ENCODE assay signal across 10 cellular contexts in genomic region chr11:130212431-130212961, GRCh38. TPM values are rescaled to one million over a fixed set of nuclear protein-coding genes. Genes with fewer than 3 reads are reported as not detected.
A peak's percentile ranks its signal among the peaks of the same experiment; 100 is the strongest.
DNase-seq lines count a peak whose midpoint lies in the region; ATAC-seq and TF ChIP-seq lines count a peak whose summit lies in the region.
"Had no signal": no experiment of that assay in that cellular context is flagged by ENCODE, and none has a peak within 500 bp of the region (broad histone marks: within the 10 kb centered on the region; RNA-seq: fewer than 3 reads in every experiment).

No MANE protein-coding gene starts in this region.

- H3K27ac ChIP-seq in Panc1 (ENCODE audit: low read length) (no peak overlapping the region), testis (no peak overlapping the region)
- H3K27ac ChIP-seq: RWPE1, uterus had no signal

- CTCF ChIA-PET in Panc1 (lab: Charles Lee), result interaction anchor here (0.7 to 1.3 kb wide), 12 partner anchors 9 to 280 kb away, joined by 3 to 16 read pairs (median 4); no protein-coding TSS in a partner anchor

- no peaks in the 10 kb centered on the region for H3K36me3 ChIP-seq in Panc1 (ENCODE audit: control insufficient read depth, insufficient read depth, low read length)
- H3K36me3 ChIP-seq in testis (ENCODE audit: low read depth, missing control alignments), result no peaks in the 10 kb centered on the region
- H3K36me3 ChIP-seq: uterus had no signal

- no peak for TF ChIP-seq POLR2A in testis (IDR thresholded peaks at IDR 0.05)

- no peaks in the 10 kb centered on the region for H3K9me3 ChIP-seq in Panc1 (ENCODE audit: control insufficient read depth, insufficient read depth, low read depth, low read length)
- H3K9me3 ChIP-seq in testis, result no peaks in the 10 kb centered on the region
- H3K9me3 ChIP-seq: uterus had no signal

- POLR2A ChIA-PET in Panc1 (lab: Charles Lee), result no interaction called here

- DNase-seq in activated effector memory CD4-positive, alpha-beta T cell treated with anti-CD3 and anti-CD28 coated beads, Interleukin-2, amount 50 U/mL, for 16 hours, result peak; percentile 56
- no peak for DNase-seq in activated effector memory CD4-positive, alpha-beta T cell treated with Interleukin-2 at 50 U/mL for 16 hours
- DNase-seq in Panc1 (ENCODE audit: low read depth, low spot score) (no peak), islet precursor cell (peak; percentile 48), testis (peak; percentile 9), NCI-H146 (lab: John Stamatoyannopoulos, UW) (no peak), RPMI8226 (no peak)

- no TSS peak for BruUV-seq in Panc1 (replicated peaks; lab: Mats Ljungman, UMichigan)

- H3K4me1 ChIP-seq in Panc1 (ENCODE audit: control insufficient read depth, insufficient read depth, low read length) (0 out of 2 replicates have a peak, but pooled peaks cover 2% of the 10 kb centered on the region), testis (peaks cover 18% of the 10 kb centered on the region)
- H3K4me1 ChIP-seq: uterus had no signal

- intact Hi-C loops in Panc1 (cut with micrococcal nuclease; ENCODE audit: unreplicated experiment) (loop anchor here (2.0 to 10.0 kb wide), 2 partner anchors 172 to 214 kb away; no protein-coding TSS in a partner anchor), testis (cut with DNase I; ENCODE audit: low total_unique reads) (loop anchor here (10.0 kb wide), 1 partner anchor 212 kb away; the partner anchor contains the start of gene ADAMTS8)

- WGBS in testis, 2 donors, result 38 to 67% methylated on average over 5 to 11 of the region's 11 CpGs

- no peaks in the 10 kb centered on the region for H3K27me3 ChIP-seq in Panc1 (ENCODE audit: control insufficient read depth, insufficient read depth, low read length)
- H3K27me3 ChIP-seq in testis, result no peaks in the 10 kb centered on the region
- H3K27me3 ChIP-seq: uterus had no signal

- H3K4me3 ChIP-seq in Panc1 (ENCODE audit: low read depth in 2 of 2, low read length in 2 of 2) (no peak overlapping the region), testis (no peak overlapping the region)
- H3K4me3 ChIP-seq: uterus had no signal

- no peak for TF ChIP-seq CTCF in Panc1 (IDR thresholded peaks at IDR 0.05)
- TF ChIP-seq CTCF in testis (IDR thresholded peaks at IDR 0.05), result no peak

- in situ Hi-C loops in Panc1 (cut with HindIII; ENCODE audit: low pct_unique_long_range_greater_than_20kb, low sequenced_read_pairs), result no loop called here

- ATAC-seq in Panc1 (peak; percentile 44; the same call in 1 of the 2 replicates), GM18868 (IDR thresholded peaks at IDR 0.05; ENCODE audit: unreplicated experiment) (no peak)

RNA-seq across cellular contexts. Expression of gene ST14, which starts 52.9 kb away (rescaled TPM):
- total RNA-seq in Panc1 (2021; ENCODE audit: unreplicated experiment) (1.8 TPM), testis (1 to 10 TPM in 1 of 2 donors, under 1 TPM in 1; 0.55 to 2.4 TPM)
- 1.9 TPM for polyA plus RNA-seq in Panc1 (2012; ENCODE audit: insufficient read length)
- 5.8 TPM for polyA plus RNA-seq in testis (ENCODE audit: insufficient read depth, low read depth, low replicate concordance)

Comparison
In these comparisons a context has a peak if more than half of its experiments do, and no peak if none do; other contexts are left out.
1. DNase-seq: peak in activated effector memory CD4-positive, alpha-beta T cell treated with anti-CD3 and anti-CD28 coated beads, Interleukin-2, amount 50 U/mL, for 16 hours (single experiment), islet precursor cell (single experiment) and testis (single experiment); none in activated effector memory CD4-positive, alpha-beta T cell treated with Interleukin-2 at 50 U/mL for 16 hours (single experiment), Panc1 (single experiment), NCI-H146 (single experiment) and RPMI8226 (single experiment).